ENCODE assay signal across 1 cellular context in genomic region chr20:51300104-51300503, GRCh38.
TF ChIP-seq lines count a peak whose summit lies in the region.

No MANE protein-coding gene starts in this region.

TF ChIP-seq in WTC11, 78 proteins besides CTCF, POLR2A, EP300 and RAD21 (continued from another document):
- TF ChIP-seq HMGXB4 (CRISPR knock-in tag; IDR thresholded peaks at IDR 0.05), result no peak
